In genomic region chr1:192807221-192807967, GRCh38 we compare ENCODE assay signal across 9 cellular contexts. TPM values are rescaled to one million over a fixed set of nuclear protein-coding genes. Genes with fewer than 3 reads are reported as not detected.
DNase-seq lines count a peak whose midpoint lies in the region; ATAC-seq and TF ChIP-seq lines count a peak whose summit lies in the region.
"Had no signal": no experiment of that assay in that cellular context is flagged by ENCODE, and none has a peak within 500 bp of the region (broad histone marks: within the 10 kb centered on the region; RNA-seq: fewer than 3 reads in every experiment).

No MANE protein-coding gene starts in this region.

- H3K4me3 ChIP-seq in muscle layer of colon (ENCODE audit: low read depth in 1 of 2, low read length in 2 of 2), result peak overlapping the region; percentile 97 to 99
- H3K4me3 ChIP-seq: mucosa of descending colon had no signal

- intact Hi-C loops in MCF 10A (cut with micrococcal nuclease), result no loop called here

- peaks cover 39% of the 10 kb centered on the region for H3K36me3 Mint-ChIP-seq in MCF 10A (ENCODE audit: insufficient read depth, unreplicated experiment)

- H3K27ac ChIP-seq in muscle layer of colon (ENCODE audit: low read depth, low read length), result peak overlapping the region; percentile 94

- H3K9ac ChIP-seq in muscle layer of colon (ENCODE audit: low read length), result peak overlapping the region; percentile 98

- CTCF ChIA-PET in MCF 10A (lab: Yijun Ruan, JAX), result interaction anchor here (0.6 to 15.6 kb wide), 61 partner anchors 9 to 511 kb away, joined by 3 to 226 read pairs (median 4); partner anchors contain the start of genes RO60 and UCHL5

- DNase-seq in stimulated activated CD4-positive, alpha-beta T cell treated with anti-CD3 and anti-CD28 coated beads, Interleukin-2, amount 100 ng/mL, for 24 hours, result peak; percentile 6 to 34
- DNase-seq in stimulated activated CD4-positive, alpha-beta T cell treated with anti-CD3 and anti-CD28 coated beads, Interleukin-1b, Interleukin-23, amount 100 ng/mL, for 48 hours, result no peak
- DNase-seq in NCI-H460 (ENCODE audit: extremely low read depth, low read depth) (peak; percentile 88), MCF 10A (ENCODE audit: unreplicated experiment) (peak; percentile 59), NCI-H524 treated with DMSO at 0.1 percent for 48 hours (lab: John Stamatoyannopoulos, UW) (no peak), OCI-M2 (lab: John Stamatoyannopoulos, UW; ENCODE audit: unreplicated experiment) (no peak)

- peak overlapping the region; percentile 97 for H3K4me3 Mint-ChIP-seq in MCF 10A (ENCODE audit: unreplicated experiment)

- no peaks in the 10 kb centered on the region for H3K27me3 Mint-ChIP-seq in MCF 10A (ENCODE audit: insufficient read depth, unreplicated experiment)

- POLR2A ChIA-PET in MCF 10A (lab: Yijun Ruan, JAX), result interaction anchor here (0.6 to 13.7 kb wide), 34 partner anchors 14 to 322 kb away, joined by 3 to 421 read pairs (median 6); partner anchors contain the start of genes CDC73, GLRX2, RO60 and UCHL5

- H3K9me3 ChIP-seq in muscle layer of colon (ENCODE audit: low read length), result no peaks in the 10 kb centered on the region
- H3K9me3 ChIP-seq: mucosa of descending colon had no signal

- ATAC-seq in HG02623 (IDR thresholded peaks at IDR 0.05; ENCODE audit: unreplicated experiment), result peak; percentile 34

- H3K36me3 ChIP-seq in muscle layer of colon (ENCODE audit: insufficient read depth, low read length), result peaks cover 26% of the 10 kb centered on the region

- peaks cover 23% of the 10 kb centered on the region for H3K4me1 Mint-ChIP-seq in MCF 10A (ENCODE audit: insufficient read depth, unreplicated experiment)

- peak; percentile 11 for TF ChIP-seq CTCF in MCF 10A (IDR thresholded peaks at IDR 0.05; ENCODE audit: unreplicated experiment)

- no TSS peak for BruUV-seq in MCF 10A (replicated peaks; lab: Mats Ljungman, UMichigan)

- peaks cover 4% of the 10 kb centered on the region for H3K4me1 ChIP-seq in muscle layer of colon (ENCODE audit: insufficient read depth, low read length)

- peak overlapping the region; percentile 90 for H3K27ac Mint-ChIP-seq in MCF 10A (ENCODE audit: low read depth, unreplicated experiment)

- no peaks in the 10 kb centered on the region for H3K27me3 ChIP-seq in muscle layer of colon (ENCODE audit: control insufficient read depth in 1 of 2, insufficient read depth in 2 of 2, low read length in 2 of 2)

- no peaks in the 10 kb centered on the region for H3K9me3 Mint-ChIP-seq in MCF 10A (ENCODE audit: unreplicated experiment)

RNA-seq across cellular contexts. Expression of gene RGS2, which starts 1.4 kb away (rescaled TPM):
- total RNA-seq in NCI-H460 (2014; rRNA removed; shearing (Covaris generic)), result 1,186 and 1,197 TPM in 2 replicates
- 496 and 602 TPM in 2 replicates for polyA plus RNA-seq in NCI-H460 (2014; cell fraction: nucleus; rRNA removed)
- 31.5 and 42.6 TPM in 2 replicates for total RNA-seq in MCF 10A (2022)

Comparison
In these comparisons a context has a peak if more than half of its experiments do, and no peak if none do; other contexts are left out.
1. DNase-seq: peak in stimulated activated CD4-positive, alpha-beta T cell treated with anti-CD3 and anti-CD28 coated beads, Interleukin-2, amount 100 ng/mL, for 24 hours (2 of 2), NCI-H460 (single experiment) and MCF 10A (single experiment); none in stimulated activated CD4-positive, alpha-beta T cell treated with anti-CD3 and anti-CD28 coated beads, Interleukin-1b, Interleukin-23, amount 100 ng/mL, for 48 hours (single experiment), NCI-H524 treated with DMSO at 0.1 percent for 48 hours (single experiment) and OCI-M2 (single experiment).
2. RNA of gene RGS2, which starts 1.4 kb away (total RNA-seq): 1,186 to 1,197 TPM in NCI-H460; 31.5 to 42.6 TPM in MCF 10A; every median in the first group is over 10 times any median in the second.